In the genomic region with DNA sequence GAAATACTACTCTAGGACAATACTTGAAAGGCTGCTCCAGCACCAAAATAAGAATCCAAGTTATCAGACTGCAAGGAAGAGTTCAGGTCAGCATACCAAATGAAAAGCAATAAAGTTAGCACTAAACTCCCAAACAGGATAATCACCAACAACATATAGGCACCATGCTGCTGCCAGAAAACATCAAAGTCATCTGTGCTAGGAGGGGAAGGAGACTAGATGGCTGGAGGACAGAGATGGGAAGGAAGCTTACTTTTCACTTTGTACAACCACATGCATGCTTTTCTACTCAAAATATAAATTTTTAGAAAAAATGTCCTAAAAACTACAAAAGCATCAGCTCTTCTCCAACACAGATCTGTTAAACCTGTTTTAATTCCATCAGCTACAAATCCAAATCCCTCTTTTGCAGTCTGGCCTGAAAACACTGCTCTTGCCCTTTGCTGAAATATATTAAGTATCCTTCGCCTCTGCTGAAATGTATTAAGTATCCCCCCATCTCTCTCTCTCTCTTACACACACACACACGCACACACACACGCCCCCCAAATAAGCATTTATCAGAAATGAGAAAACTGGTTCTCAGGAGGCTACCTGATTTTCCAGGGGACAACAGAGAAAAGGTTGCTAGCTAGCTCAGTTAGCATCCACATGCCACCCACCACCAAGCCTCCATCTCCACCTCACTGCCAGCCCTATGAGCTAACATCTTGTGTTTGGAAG, we compare ENCODE assay signal across 8 cellular contexts. TPM values are rescaled to one million over a fixed set of nuclear protein-coding genes. Genes with fewer than 3 reads are reported as not detected.
A peak's percentile ranks its signal among the peaks of the same experiment; 100 is the strongest.
DNase-seq lines count a peak whose midpoint lies in the region; ATAC-seq, FAIRE-seq and TF ChIP-seq lines count a peak whose summit lies in the region.

No MANE protein-coding gene starts in this region.

- peaks cover 18% of the 10 kb centered on the region for H3K4me1 ChIP-seq in GM23338 (ENCODE audit: insufficient read depth)
- H3K4me1 ChIP-seq in gastroesophageal sphincter, result peaks cover 2 to 59% (median 29%) of the 10 kb centered on the region in 3 donors
- H3K4me1 ChIP-seq in skeletal muscle satellite cell (ENCODE audit: control insufficient read depth, insufficient read depth, low read length), result peaks cover 36% of the 10 kb centered on the region

- H3K27me3 Mint-ChIP-seq in GM23338 (ENCODE audit: insufficient read depth, low read depth, poor library complexity), result peaks cover 16% of the 10 kb centered on the region
- no peaks in the 10 kb centered on the region for H3K27me3 Mint-ChIP-seq in T-helper 17 cell

- peaks cover 13% of the 10 kb centered on the region; the same call in 1 of the 2 replicates for H3F3A ChIP-seq in GM23338 (replicated peaks; ENCODE audit: low read depth)

- no peak for TF ChIP-seq CTCF in GM23338 (conservative IDR thresholded peaks at IDR 0.05; ENCODE audit: low read depth in 2 of 2)
- TF ChIP-seq CTCF in gastroesophageal sphincter (IDR thresholded peaks at IDR 0.05), result no peak

- no peak for TF ChIP-seq POLR2A in gastroesophageal sphincter (IDR thresholded peaks at IDR 0.05)

- H3K9ac ChIP-seq in skeletal muscle satellite cell (ENCODE audit: low read depth, low read length), result peak overlapping the region; percentile 74

- no peak for DNase-seq in GM23338 (ENCODE audit: low spot score)
- DNase-seq in T-helper 17 cell, result no peak
- no peak for DNase-seq in HuH-7.5 (ENCODE audit: low spot score)
- no peak for DNase-seq in HTR-8/SVneo (ENCODE audit: insufficient read length, low spot score)
- DNase-seq in NCI-H1694 treated with DMSO at 0.1 percent for 48 hours (lab: John Stamatoyannopoulos, UW), result no peak
- no peak for DNase-seq in superior temporal gyrus (ENCODE audit: extremely low spot score)

- H3K36me3 Mint-ChIP-seq in GM23338 (ENCODE audit: low read depth) (peaks cover 1% of the 10 kb centered on the region; the same call in 1 of the 3 replicates), T-helper 17 cell (ENCODE audit: low read depth) (no peaks in the 10 kb centered on the region)

- H2AFZ ChIP-seq in GM23338, result no peak overlapping the region

- ATAC-seq in GM23338 (no peak), T-helper 17 cell (no peak), gastroesophageal sphincter (no peak)

- H3K27ac Mint-ChIP-seq in GM23338 (peak overlapping the region; percentile 96), T-helper 17 cell (peak overlapping the region; percentile 99)

- peaks cover 46% of the 10 kb centered on the region for H4K20me1 ChIP-seq in GM23338 (replicated peaks; ENCODE audit: insufficient read depth)

- no peaks in the 10 kb centered on the region for H3K9me2 ChIP-seq in GM23338 (ENCODE audit: insufficient read depth)

- no peak for TF ChIP-seq EP300 in gastroesophageal sphincter (IDR thresholded peaks at IDR 0.05)

- FAIRE-seq in HTR-8/SVneo (lab: Jason Lieb, UNC), result no peak

- peak overlapping the region; percentile 83 for H3K4me3 Mint-ChIP-seq in GM23338
- H3K4me3 Mint-ChIP-seq in T-helper 17 cell, result peak overlapping the region; percentile 97

- H3K4me2 ChIP-seq in GM23338, result peak overlapping the region; percentile 92
- H3K4me2 ChIP-seq in skeletal muscle satellite cell (ENCODE audit: low read length), result peak overlapping the region; percentile 87

- peaks cover 22% of the 10 kb centered on the region for H3K4me1 Mint-ChIP-seq in GM23338
- H3K4me1 Mint-ChIP-seq in T-helper 17 cell, result peaks cover 55% of the 10 kb centered on the region

- 9 to 22% methylated on average over 1 to 3 of the region's 3 CpGs for WGBS in gastroesophageal sphincter (ENCODE audit: low coverage in 1 of 2), 2 donors

- peaks cover 59% of the 10 kb centered on the region for H3K79me2 ChIP-seq in GM23338 (replicated peaks; ENCODE audit: insufficient read depth)

- no peaks in the 10 kb centered on the region for H3K27me3 ChIP-seq in GM23338 (ENCODE audit: insufficient read depth)
- no peaks in the 10 kb centered on the region for H3K27me3 ChIP-seq in gastroesophageal sphincter
- no peaks in the 10 kb centered on the region for H3K27me3 ChIP-seq in skeletal muscle satellite cell (ENCODE audit: control insufficient read depth, insufficient read depth, low read length)

- H3K27ac ChIP-seq in GM23338 (ENCODE audit: low read depth), result peak overlapping the region; percentile 99
- H3K27ac ChIP-seq in gastroesophageal sphincter, result peak overlapping the region; percentile 93 to 95 (median 95)

- no peaks in the 10 kb centered on the region; the same call in 2 of the 3 replicates for H3K9me3 Mint-ChIP-seq in GM23338

- H3K36me3 ChIP-seq in GM23338 (ENCODE audit: insufficient read depth) (no peaks in the 10 kb centered on the region; the same call in 1 of the 2 replicates), gastroesophageal sphincter (no peaks in the 10 kb centered on the region), skeletal muscle satellite cell (ENCODE audit: insufficient read depth, low read length) (peaks cover 4% of the 10 kb centered on the region)

- H3K9me3 ChIP-seq in T-helper 17 cell (ENCODE audit: control insufficient read depth, low read length, poor library complexity, severe bottlenecking) (no peaks in the 10 kb centered on the region), gastroesophageal sphincter (no peaks in the 10 kb centered on the region), skeletal muscle satellite cell (replicated peaks; ENCODE audit: low read length) (no peaks in the 10 kb centered on the region)

- H3K4me3 ChIP-seq in GM23338 (peak overlapping the region; percentile 99), gastroesophageal sphincter (peak overlapping the region; percentile 95 to 97), skeletal muscle satellite cell (ENCODE audit: low read length) (peak overlapping the region; percentile 78)

TF ChIP-seq in GM23338, 12 proteins besides CTCF, POLR2A, EP300 and RAD21 (continues in another document):
- TF ChIP-seq, protein P1, sequence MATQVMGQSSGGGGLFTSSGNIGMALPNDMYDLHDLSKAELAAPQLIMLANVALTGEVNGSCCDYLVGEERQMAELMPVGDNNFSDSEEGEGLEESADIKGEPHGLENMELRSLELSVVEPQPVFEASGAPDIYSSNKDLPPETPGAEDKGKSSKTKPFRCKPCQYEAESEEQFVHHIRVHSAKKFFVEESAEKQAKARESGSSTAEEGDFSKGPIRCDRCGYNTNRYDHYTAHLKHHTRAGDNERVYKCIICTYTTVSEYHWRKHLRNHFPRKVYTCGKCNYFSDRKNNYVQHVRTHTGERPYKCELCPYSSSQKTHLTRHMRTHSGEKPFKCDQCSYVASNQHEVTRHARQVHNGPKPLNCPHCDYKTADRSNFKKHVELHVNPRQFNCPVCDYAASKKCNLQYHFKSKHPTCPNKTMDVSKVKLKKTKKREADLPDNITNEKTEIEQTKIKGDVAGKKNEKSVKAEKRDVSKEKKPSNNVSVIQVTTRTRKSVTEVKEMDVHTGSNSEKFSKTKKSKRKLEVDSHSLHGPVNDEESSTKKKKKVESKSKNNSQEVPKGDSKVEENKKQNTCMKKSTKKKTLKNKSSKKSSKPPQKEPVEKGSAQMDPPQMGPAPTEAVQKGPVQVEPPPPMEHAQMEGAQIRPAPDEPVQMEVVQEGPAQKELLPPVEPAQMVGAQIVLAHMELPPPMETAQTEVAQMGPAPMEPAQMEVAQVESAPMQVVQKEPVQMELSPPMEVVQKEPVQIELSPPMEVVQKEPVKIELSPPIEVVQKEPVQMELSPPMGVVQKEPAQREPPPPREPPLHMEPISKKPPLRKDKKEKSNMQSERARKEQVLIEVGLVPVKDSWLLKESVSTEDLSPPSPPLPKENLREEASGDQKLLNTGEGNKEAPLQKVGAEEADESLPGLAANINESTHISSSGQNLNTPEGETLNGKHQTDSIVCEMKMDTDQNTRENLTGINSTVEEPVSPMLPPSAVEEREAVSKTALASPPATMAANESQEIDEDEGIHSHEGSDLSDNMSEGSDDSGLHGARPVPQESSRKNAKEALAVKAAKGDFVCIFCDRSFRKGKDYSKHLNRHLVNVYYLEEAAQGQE (IDR thresholded peaks at IDR 0.05; ENCODE audit: unreplicated experiment), result no peak
- TF ChIP-seq, protein P2, sequence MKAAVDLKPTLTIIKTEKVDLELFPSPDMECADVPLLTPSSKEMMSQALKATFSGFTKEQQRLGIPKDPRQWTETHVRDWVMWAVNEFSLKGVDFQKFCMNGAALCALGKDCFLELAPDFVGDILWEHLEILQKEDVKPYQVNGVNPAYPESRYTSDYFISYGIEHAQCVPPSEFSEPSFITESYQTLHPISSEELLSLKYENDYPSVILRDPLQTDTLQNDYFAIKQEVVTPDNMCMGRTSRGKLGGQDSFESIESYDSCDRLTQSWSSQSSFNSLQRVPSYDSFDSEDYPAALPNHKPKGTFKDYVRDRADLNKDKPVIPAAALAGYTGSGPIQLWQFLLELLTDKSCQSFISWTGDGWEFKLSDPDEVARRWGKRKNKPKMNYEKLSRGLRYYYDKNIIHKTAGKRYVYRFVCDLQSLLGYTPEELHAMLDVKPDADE (IDR thresholded peaks at IDR 0.05), result no peak
- no peak for TF ChIP-seq CREB1 (CRISPR knock-in tag; IDR thresholded peaks at IDR 0.05; ENCODE audit: low read depth)
- TF ChIP-seq STAT1 (IDR thresholded peaks at IDR 0.05; ENCODE audit: unreplicated experiment), result no peak

RNA-seq across cellular contexts. Expression of a gene that starts 1.5 kb away (rescaled TPM):
- total RNA-seq in GM23338 (2014; rRNA removed; shearing (Covaris generic)), result 17.3 and 17.8 TPM in 2 replicates
- 4.4 and 5.2 TPM in 2 replicates for polyA plus RNA-seq in GM23338 (2016; fragmentation: Nextera tagmentation; extraction: Ambion mirVana)
- total RNA-seq in T-helper 17 cell, result 10 to 100 TPM; 63.3 to 72.9 TPM
- 10 to 100 TPM; 18.4 to 30.8 (median 23.8) TPM for total RNA-seq in gastroesophageal sphincter
- total RNA-seq in skeletal muscle satellite cell (2012; rRNA removed), result 3.9 and 5.3 TPM in 2 replicates

RNA-seq across cellular contexts. Expression of a gene that starts 25.3 kb away (rescaled TPM):
- total RNA-seq in GM23338 (2014; rRNA removed; shearing (Covaris generic)), result 33.3 and 57.0 TPM in 2 replicates
- 24.9 and 29.4 TPM in 2 replicates for polyA plus RNA-seq in GM23338 (2016; fragmentation: Nextera tagmentation; extraction: Ambion mirVana)
- total RNA-seq in T-helper 17 cell (100 to 1,000 TPM; 120 to 157 TPM), gastroesophageal sphincter (10 to 100 TPM; 10.2 to 46.5 (median 32.3) TPM)
- 15.2 and 16.2 TPM in 2 replicates for total RNA-seq in skeletal muscle satellite cell (2012; rRNA removed)

RNA-seq across cellular contexts. Expression of a gene that starts 37.2 kb away (rescaled TPM):
- total RNA-seq in GM23338 (2014; rRNA removed; shearing (Covaris generic)), result 7.4 and 10.6 TPM in 2 replicates
- polyA plus RNA-seq in GM23338 (2016; fragmentation: Nextera tagmentation; extraction: Ambion mirVana), result 18.3 and 20.7 TPM in 2 replicates
- total RNA-seq in T-helper 17 cell (100 to 1,000 TPM; 133 to 151 TPM), gastroesophageal sphincter (10 to 100 TPM; 13.9 to 21.2 (median 15.6) TPM)
- total RNA-seq in skeletal muscle satellite cell (2012; rRNA removed), result 4.6 and 5.2 TPM in 2 replicates

RNA-seq across cellular contexts. Expression of a gene that starts 42.1 kb away (rescaled TPM):
- total RNA-seq in GM23338 (2014; rRNA removed; shearing (Covaris generic)), result 218 and 220 TPM in 2 replicates
- 87.3 and 91.3 TPM in 2 replicates for polyA plus RNA-seq in GM23338 (2016; fragmentation: Nextera tagmentation; extraction: Ambion mirVana)
- total RNA-seq in T-helper 17 cell (10 to 100 TPM; 14.1 to 16.4 TPM), gastroesophageal sphincter (100 to 1,000 TPM in 3 of 4 donors, 10 to 100 TPM in 1; 64.8 to 115 (median 106) TPM)
- 68.4 and 71.9 TPM in 2 replicates for total RNA-seq in skeletal muscle satellite cell (2012; rRNA removed)

RNA-seq across cellular contexts. Expression of a gene that starts 46.5 kb away (rescaled TPM):
- 21.3 and 26.8 TPM in 2 replicates for total RNA-seq in GM23338 (2014; rRNA removed; shearing (Covaris generic))
- 16.7 and 19.3 TPM in 2 replicates for polyA plus RNA-seq in GM23338 (2016; fragmentation: Nextera tagmentation; extraction: Ambion mirVana)
- total RNA-seq in T-helper 17 cell (1 to 10 TPM; 4.5 to 6.0 TPM), gastroesophageal sphincter (10 to 100 TPM in 1 of 4 donors, 1 to 10 TPM in 3; 5.1 to 10.4 (median 6.8) TPM)
- total RNA-seq in skeletal muscle satellite cell (2012; rRNA removed), result 5.0 and 7.1 TPM in 2 replicates

Comparison
In these comparisons a context has a peak if more than half of its experiments do, and no peak if none do; other contexts are left out.
1. RNA of a gene that starts 37.2 kb away (total RNA-seq): 133 to 151 TPM in T-helper 17 cell; 13.9 to 21.2 TPM in gastroesophageal sphincter and 7.4 to 10.6 TPM in GM23338; every median in the first group is over 4 times any median in the second.
2. Peak in every context shown above with its lines, with median percentiles within 50 percentile points of each other: H3K4me3 ChIP-seq.